13 cellular contexts compared by ENCODE assay signal in the genomic region with DNA sequence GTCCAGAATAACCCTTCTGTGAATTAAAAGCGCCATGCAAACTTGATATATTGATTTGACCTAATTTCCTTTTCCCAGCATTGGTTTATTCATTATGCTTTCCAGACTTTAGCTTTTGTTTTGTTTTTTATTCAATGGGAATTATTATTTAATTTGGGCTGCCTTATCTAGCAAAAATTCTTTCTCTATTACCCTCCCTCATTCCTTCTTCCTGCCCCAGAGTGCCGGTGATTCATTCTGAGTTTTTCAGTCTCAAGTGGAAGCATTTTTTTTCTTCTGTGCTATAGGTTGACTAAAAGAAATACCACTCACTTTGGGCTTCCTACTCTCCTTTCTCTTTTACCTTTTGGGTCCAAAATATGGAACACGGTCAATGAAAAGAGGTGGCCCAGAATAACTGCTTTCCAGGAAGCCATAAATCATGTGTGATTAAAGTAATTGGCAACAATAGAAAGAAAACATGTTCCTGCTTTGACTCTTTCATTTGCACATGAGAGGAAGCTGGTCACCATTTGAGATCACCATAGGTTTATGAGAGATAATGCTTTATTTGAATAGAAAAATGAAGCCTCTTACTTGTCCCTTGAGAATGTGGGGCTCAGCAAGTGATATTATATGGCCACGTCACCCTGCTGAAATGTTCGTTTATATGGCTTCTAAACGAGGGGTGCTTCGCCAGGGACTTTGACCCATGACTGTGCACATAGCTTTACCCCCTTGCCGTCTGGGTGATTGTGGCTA.
A peak's percentile ranks its signal among the peaks of the same experiment; 100 is the strongest.
DNase-seq lines count a peak whose midpoint lies in the region; ATAC-seq and TF ChIP-seq lines count a peak whose summit lies in the region.
"Had no signal": no experiment of that assay in that cellular context is flagged by ENCODE, and none has a peak within 500 bp of the region (broad histone marks: within the 10 kb centered on the region; RNA-seq: fewer than 3 reads in every experiment).

No MANE protein-coding gene starts in this region.

- H3K27me3 Mint-ChIP-seq in osteocyte (ENCODE audit: unreplicated experiment): no peaks in the 10 kb centered on the region

- H2AFZ ChIP-seq in GM23248: peak overlapping the region; percentile 40; the same call in 1 of the 2 replicates

- H3K79me2 ChIP-seq in GM23248 (ENCODE audit: insufficient read depth): no peaks in the 10 kb centered on the region

- peaks cover 48% of the 10 kb centered on the region for H3K4me1 ChIP-seq in GM23248 (ENCODE audit: insufficient read depth)

- H3K27me3 ChIP-seq in GM23248 (replicated peaks; ENCODE audit: insufficient read depth) (no peaks in the 10 kb centered on the region), H7 (ENCODE audit: control insufficient read depth, insufficient read depth, low read length) (no peaks in the 10 kb centered on the region)

- H3F3A ChIP-seq in GM23248 (ENCODE audit: insufficient read depth): peaks cover 44% of the 10 kb centered on the region

- H3K9me2 ChIP-seq in GM23248 (ENCODE audit: insufficient read depth): no peaks in the 10 kb centered on the region

- H3K36me3 ChIP-seq in GM23248 (ENCODE audit: low read depth): no peaks in the 10 kb centered on the region
- no peaks in the 10 kb centered on the region for H3K36me3 ChIP-seq in H7 (replicated peaks; ENCODE audit: control insufficient read depth, insufficient read depth, low read length)

- H3K4me3 Mint-ChIP-seq in osteocyte (ENCODE audit: unreplicated experiment): no peak overlapping the region
- H3K4me3 Mint-ChIP-seq: memory B cell, type B pancreatic cell had no signal

- peak; percentile 84 for DNase-seq in GM23248
- peak; percentile 57 for DNase-seq in NCI-H748 (lab: John Stamatoyannopoulos, UW; ENCODE audit: unreplicated experiment)
- DNase-seq in dermis blood vessel endothelial cell: peak; percentile 63
- DNase-seq in osteocyte (ENCODE audit: extremely low spot score, unreplicated experiment): no peak
- no peak for DNase-seq in ecto neural progenitor cell (ENCODE audit: low spot score)
- no peak for DNase-seq in H7
- DNase-seq: NCI-H187 treated with DMSO at 0.1 percent for 48 hours, right cardiac atrium had no signal

- H3K9ac ChIP-seq in GM23248: no peak overlapping the region

- no peaks in the 10 kb centered on the region for H3K9me3 ChIP-seq in GM23248 (ENCODE audit: low read depth)

- peak overlapping the region; percentile 82 for H3K27ac ChIP-seq in GM23248

- no peaks in the 10 kb centered on the region for H3K36me3 Mint-ChIP-seq in osteocyte (ENCODE audit: unreplicated experiment)
- H3K36me3 Mint-ChIP-seq: memory B cell had no signal

- ATAC-seq in HG02763 (IDR thresholded peaks at IDR 0.05; ENCODE audit: unreplicated experiment): no peak
- no peak for ATAC-seq in HG02642 (IDR thresholded peaks at IDR 0.05; ENCODE audit: poor library complexity, unreplicated experiment)
- ATAC-seq: GM12878, right cardiac atrium had no signal

- H3K9me3 Mint-ChIP-seq in osteocyte (ENCODE audit: unreplicated experiment): no peaks in the 10 kb centered on the region
- H3K9me3 Mint-ChIP-seq: memory B cell, type B pancreatic cell had no signal

- H3K4me1 Mint-ChIP-seq in osteocyte (ENCODE audit: unreplicated experiment): peaks cover 76% of the 10 kb centered on the region
- H3K4me1 Mint-ChIP-seq: memory B cell had no signal

- in situ Hi-C loops in GM23248 (cut with MboI): no loop called here

- H3K27ac Mint-ChIP-seq in osteocyte (ENCODE audit: unreplicated experiment): peak overlapping the region; percentile 74
- H3K27ac Mint-ChIP-seq: memory B cell, type B pancreatic cell had no signal

- 55 to 61% methylated on average over 8 of the region's 8 CpGs for WGBS in GM23248 (ENCODE audit: low coverage in 1 of 2, low lambda C conversion rate in 2 of 2, missing lambda C conversion rate in 2 of 2), 2 experiments

- no peak for TF ChIP-seq CTCF in osteocyte (IDR thresholded peaks at IDR 0.05)

- peak overlapping the region; percentile 77 for H3K4me2 ChIP-seq in GM23248 (ENCODE audit: unreplicated experiment)

- H3K4me3 ChIP-seq in GM23248 (peak overlapping the region; percentile 30), H7 (ENCODE audit: insufficient read depth, low read depth, low read length) (no peak overlapping the region)
- H3K4me3 ChIP-seq: GM12878 had no signal

- H4K20me1 ChIP-seq in GM23248 (ENCODE audit: insufficient read depth): no peaks in the 10 kb centered on the region

Comparison
In these comparisons a context has a peak if more than half of its experiments do, and no peak if none do; other contexts are left out.
1. DNase-seq: peak in GM23248 (single experiment), NCI-H748 (single experiment) and dermis blood vessel endothelial cell (single experiment); none in osteocyte (single experiment), ecto neural progenitor cell (single experiment) and H7 (single experiment).